Comparison of ENCODE assay signal across 21 cellular contexts in genomic region chr17:79531191-79531590, GRCh38.
DNase-seq lines count a peak whose midpoint lies in the region; ATAC-seq, FAIRE-seq and TF ChIP-seq lines count a peak whose summit lies in the region.
"Had no signal": no experiment of that assay in that cellular context is flagged by ENCODE, and none has a peak within 500 bp of the region (broad histone marks: within the 10 kb centered on the region; RNA-seq: fewer than 3 reads in every experiment).

No MANE protein-coding gene starts in this region.

- H3K4me1 ChIP-seq in right cardiac atrium (ENCODE audit: control insufficient read depth, insufficient read depth, low read length) = no peaks in the 10 kb centered on the region
- H3K4me1 ChIP-seq: SJCRH30 had no signal

- peak; percentile 19 for DNase-seq in left cardiac atrium
- DNase-seq in right cardiac atrium = no peak
- DNase-seq in left kidney (ENCODE audit: low read depth, low spot score) = peak; percentile 30
- DNase-seq in posterior vena cava (ENCODE audit: low spot score) = peak; percentile 64
- DNase-seq in NCI-H82 (lab: John Stamatoyannopoulos, UW) = no peak
- DNase-seq in D721Med (ENCODE audit: insufficient read length, low spot score) = no peak
- DNase-seq in NCI-H1694 (lab: John Stamatoyannopoulos, UW) = no peak
- DNase-seq: CD4-positive, alpha-beta T cell; DMS53; KBM-7; MV-4-11; NCI-H1105; NCI-H1436 treated with DMSO at 0.1 percent for 48 hours; NCI-H1930; NCI-H446; NCI-H524 treated with DMSO at 0.1 percent for 48 hours; SJCRH30 had no signal

- peaks cover 4% of the 10 kb centered on the region for H3K27me3 ChIP-seq in right cardiac atrium (ENCODE audit: control insufficient read depth, insufficient read depth)
- H3K27me3 ChIP-seq: BLaER1 had no signal

- H3K27ac ChIP-seq in right cardiac atrium (ENCODE audit: low read length) = no peak overlapping the region
- H3K27ac ChIP-seq: BLaER1, SJCRH30 had no signal

- no peak for FAIRE-seq in D721Med (lab: Jason Lieb, UNC)
- FAIRE-seq: RCC 7860 had no signal

- TF ChIP-seq CTCF in D721Med (IDR thresholded peaks at IDR 0.05; ENCODE audit: insufficient read depth, missing control alignments) = no peak

- 85% methylated on average over 16 of the region's 16 CpGs for WGBS in right cardiac atrium

- no peaks in the 10 kb centered on the region for H3K9me3 ChIP-seq in right cardiac atrium (ENCODE audit: control insufficient read depth, low read length)
- H3K9me3 ChIP-seq: SJCRH30 had no signal

- ATAC-seq in left cardiac atrium (no peak), right cardiac atrium (no peak)
- ATAC-seq: HCT116, SK-N-SH treated with all-trans-retinoic acid at 6 μM for 48 hours had no signal

- intact Hi-C loops in left cardiac atrium (cut with DNase I) = no loop called here
- intact Hi-C loops in right cardiac atrium (cut with DNase I) = no loop called here
- intact Hi-C loops in posterior vena cava (cut with DNase I) = no loop called here

- no peak overlapping the region for H3K4me3 ChIP-seq in right cardiac atrium (ENCODE audit: low read length)
- H3K4me3 ChIP-seq: BLaER1, SJCRH30 had no signal

Comparison
In these comparisons a context has a peak if more than half of its experiments do, and no peak if none do; other contexts are left out.
1. DNase-seq: peak in left cardiac atrium (single experiment), left kidney (single experiment) and posterior vena cava (single experiment); none in right cardiac atrium (0 of 3), NCI-H82 (single experiment), D721Med (single experiment) and NCI-H1694 (single experiment).